ENCODE assay signal across 8 cellular contexts in the genomic region with DNA sequence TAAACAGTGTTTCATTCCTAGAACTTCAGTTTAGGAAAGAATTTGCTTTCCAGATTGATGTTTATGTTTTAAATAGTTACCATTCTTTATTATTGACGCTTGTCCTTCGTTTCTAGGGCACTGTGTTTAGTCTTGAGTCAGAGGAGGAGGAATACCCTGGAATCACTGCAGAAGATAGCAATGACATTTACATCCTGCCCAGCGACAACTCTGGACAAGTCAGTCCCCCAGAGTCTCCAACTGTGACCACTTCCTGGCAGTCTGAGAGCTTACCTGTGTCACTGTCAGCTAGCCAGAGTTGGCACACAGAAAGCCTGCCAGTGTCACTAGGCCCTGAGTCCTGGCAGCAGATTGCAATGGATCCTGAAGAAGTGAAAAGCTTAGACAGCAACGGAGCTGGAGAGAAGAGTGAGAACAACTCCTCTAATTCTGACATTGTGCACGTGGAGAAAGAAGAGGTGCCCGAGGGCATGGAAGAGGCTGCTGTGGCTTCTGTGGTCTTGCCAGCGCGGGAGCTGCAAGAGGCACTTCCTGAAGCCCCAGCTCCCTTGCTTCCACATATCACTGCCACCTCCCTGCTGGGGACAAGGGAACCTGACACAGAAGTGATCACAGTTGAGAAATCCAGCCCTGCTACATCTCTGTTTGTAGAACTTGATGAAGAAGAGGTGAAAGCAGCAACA. TPM values are rescaled to one million over a fixed set of nuclear protein-coding genes. Genes with fewer than 3 reads are reported as not detected.
DNase-seq lines count a peak whose midpoint lies in the region; ATAC-seq and TF ChIP-seq lines count a peak whose summit lies in the region.

No MANE protein-coding gene starts in this region.

- H3K9me3 Mint-ChIP-seq in activated naive CD4-positive, alpha-beta T cell treated with anti-CD3 and anti-CD28 coated beads, Interleukin-2, amount 10 ng/mL, durations not matched to agents 7 days and 5 days = no peaks in the 10 kb centered on the region
- H3K9me3 Mint-ChIP-seq in activated CD8-positive, alpha-beta T cell treated with anti-CD3 and anti-CD28 coated beads, Interleukin-2, amount 10 ng/mL, durations not matched to agents 7 days and 5 days (ENCODE audit: insufficient read depth) = no peaks in the 10 kb centered on the region

- H3K27ac ChIP-seq in right atrium auricular region = peak overlapping the region; percentile 40 to 80
- H3K27ac ChIP-seq in tibial artery = peak overlapping the region; percentile 17 to 67
- H3K27ac ChIP-seq in stomach = no peak overlapping the region

- peak; percentile 37 for DNase-seq in activated naive CD4-positive, alpha-beta T cell treated with anti-CD3 and anti-CD28 coated beads, Interleukin-2, amount 10 ng/mL, durations not matched to agents 7 days and 5 days
- DNase-seq in activated naive CD4-positive, alpha-beta T cell (lab: John Stamatoyannopoulos, UW) = no peak
- peak; percentile 31 for DNase-seq in activated CD8-positive, alpha-beta T cell treated with anti-CD3 and anti-CD28 coated beads, Interleukin-2, amount 10 ng/mL, durations not matched to agents 7 days and 5 days
- DNase-seq in right atrium auricular region (ENCODE audit: low spot score) = no peak
- no peak for DNase-seq in tibial artery
- no peak for DNase-seq in stomach
- DNase-seq in NCI-H82 treated with DMSO at 0.1 percent for 48 hours (lab: John Stamatoyannopoulos, UW; ENCODE audit: unreplicated experiment) = no peak

- H3K36me3 ChIP-seq in right atrium auricular region (peaks cover 44% of the 10 kb centered on the region), tibial artery (peaks cover 16 to 42% (median 27%) of the 10 kb centered on the region in 3 donors), stomach (peaks cover 18 to 51% (median 50%) of the 10 kb centered on the region in 4 donors)

- no peak for TF ChIP-seq CTCF in right atrium auricular region (IDR thresholded peaks at IDR 0.05)
- TF ChIP-seq CTCF in tibial artery (IDR thresholded peaks at IDR 0.05) = no peak
- no peak for TF ChIP-seq CTCF in stomach (IDR thresholded peaks at IDR 0.05)

- H3K4me3 Mint-ChIP-seq in activated naive CD4-positive, alpha-beta T cell treated with anti-CD3 and anti-CD28 coated beads, Interleukin-2, amount 10 ng/mL, durations not matched to agents 7 days and 5 days = no peak overlapping the region
- H3K4me3 Mint-ChIP-seq in activated CD8-positive, alpha-beta T cell treated with anti-CD3 and anti-CD28 coated beads, Interleukin-2, amount 10 ng/mL, durations not matched to agents 7 days and 5 days = no peak overlapping the region

- no peaks in the 10 kb centered on the region for H3K27me3 Mint-ChIP-seq in activated naive CD4-positive, alpha-beta T cell treated with anti-CD3 and anti-CD28 coated beads, Interleukin-2, amount 10 ng/mL, durations not matched to agents 7 days and 5 days
- no peaks in the 10 kb centered on the region for H3K27me3 Mint-ChIP-seq in activated CD8-positive, alpha-beta T cell treated with anti-CD3 and anti-CD28 coated beads, Interleukin-2, amount 10 ng/mL, durations not matched to agents 7 days and 5 days (ENCODE audit: low read depth)

- peak overlapping the region; percentile 47 for H3K27ac Mint-ChIP-seq in activated naive CD4-positive, alpha-beta T cell treated with anti-CD3 and anti-CD28 coated beads, Interleukin-2, amount 10 ng/mL, durations not matched to agents 7 days and 5 days
- H3K27ac Mint-ChIP-seq in activated CD8-positive, alpha-beta T cell treated with anti-CD3 and anti-CD28 coated beads, Interleukin-2, amount 10 ng/mL, durations not matched to agents 7 days and 5 days = peak overlapping the region; percentile 65

- no peak overlapping the region for H3K4me3 ChIP-seq in right atrium auricular region
- no peak overlapping the region for H3K4me3 ChIP-seq in tibial artery
- H3K4me3 ChIP-seq in stomach = no peak overlapping the region

- intact Hi-C loops in tibial artery (cut with DNase I; ENCODE audit: low total_unique reads) (loop anchor here (10.0 kb wide), 1 partner anchor 1588 kb away; no protein-coding TSS in a partner anchor), stomach (cut with DNase I; ENCODE audit: low total_unique reads) (no loop called here)

- TF ChIP-seq EP300 in stomach (IDR thresholded peaks at IDR 0.05) = no peak

- POLR2A ChIA-PET in activated CD8-positive, alpha-beta T cell treated with anti-CD3 and anti-CD28 coated beads, Interleukin-2, amount 10 ng/mL, durations not matched to agents 7 days and 5 days (lab: Charles Lee) = interaction anchor here (1.1 kb wide), 1 partner anchor 88 kb away, joined by 4 read pairs; a partner anchor contains a TSS

- peaks cover 11% of the 10 kb centered on the region for H3K36me3 Mint-ChIP-seq in activated naive CD4-positive, alpha-beta T cell treated with anti-CD3 and anti-CD28 coated beads, Interleukin-2, amount 10 ng/mL, durations not matched to agents 7 days and 5 days
- peaks cover 12% of the 10 kb centered on the region for H3K36me3 Mint-ChIP-seq in activated CD8-positive, alpha-beta T cell treated with anti-CD3 and anti-CD28 coated beads, Interleukin-2, amount 10 ng/mL, durations not matched to agents 7 days and 5 days (ENCODE audit: low read depth)

- TF ChIP-seq POLR2A in stomach (IDR thresholded peaks at IDR 0.05) = no peak

- H3K27me3 ChIP-seq in right atrium auricular region = no peaks in the 10 kb centered on the region
- no peaks in the 10 kb centered on the region for H3K27me3 ChIP-seq in tibial artery
- H3K27me3 ChIP-seq in stomach = no peaks in the 10 kb centered on the region

- peak; percentile 57 for ATAC-seq in activated CD8-positive, alpha-beta T cell treated with anti-CD3 and anti-CD28 coated beads, Interleukin-2, amount 10 ng/mL, durations not matched to agents 7 days and 5 days
- no peak for ATAC-seq in HG02763 (IDR thresholded peaks at IDR 0.05; ENCODE audit: unreplicated experiment)

- 67 to 72% (median 71%) methylated on average over 8 of the region's 8 CpGs for WGBS in stomach, 5 donors

- peaks cover 0 to 29% of the 10 kb centered on the region in 2 donors for H3K4me1 ChIP-seq in right atrium auricular region
- H3K4me1 ChIP-seq in tibial artery = peaks cover 0 to 43% (median 24%) of the 10 kb centered on the region in 4 donors
- H3K4me1 ChIP-seq in stomach = peaks cover 0 to 28% (median 16%) of the 10 kb centered on the region in 4 donors

- peaks cover 20% of the 10 kb centered on the region for H3K4me1 Mint-ChIP-seq in activated naive CD4-positive, alpha-beta T cell treated with anti-CD3 and anti-CD28 coated beads, Interleukin-2, amount 10 ng/mL, durations not matched to agents 7 days and 5 days
- peaks cover 13% of the 10 kb centered on the region for H3K4me1 Mint-ChIP-seq in activated CD8-positive, alpha-beta T cell treated with anti-CD3 and anti-CD28 coated beads, Interleukin-2, amount 10 ng/mL, durations not matched to agents 7 days and 5 days (ENCODE audit: low read depth)

- CTCF ChIA-PET in activated naive CD4-positive, alpha-beta T cell treated with anti-CD3 and anti-CD28 coated beads, Interleukin-2, amount 10 ng/mL, durations not matched to agents 7 days and 5 days (lab: Charles Lee) = interaction anchor here (1.0 kb wide), 1 partner anchor 16 kb away, joined by 3 read pairs; no protein-coding TSS in a partner anchor
- CTCF ChIA-PET in activated CD8-positive, alpha-beta T cell treated with anti-CD3 and anti-CD28 coated beads, Interleukin-2, amount 10 ng/mL, durations not matched to agents 7 days and 5 days (lab: Charles Lee) = interaction anchor here (1.1 kb wide), 1 partner anchor 16 kb away, joined by 7 read pairs; no protein-coding TSS in a partner anchor

- no peaks in the 10 kb centered on the region for H3K9me3 ChIP-seq in right atrium auricular region
- H3K9me3 ChIP-seq in tibial artery = no peaks in the 10 kb centered on the region
- H3K9me3 ChIP-seq in stomach = no peaks in the 10 kb centered on the region

RNA-seq across cellular contexts. Expression of a gene that starts 47.6 kb away (rescaled TPM):
- 10 to 100 TPM; 46.2 to 48.4 TPM for total RNA-seq in activated CD8-positive, alpha-beta T cell treated with anti-CD3 and anti-CD28 coated beads, Interleukin-2, amount 10 ng/mL, durations not matched to agents 7 days and 5 days
- total RNA-seq in right atrium auricular region (10 to 100 TPM; 10.5 to 14.1 TPM), stomach (10 to 100 TPM in 4 of 5 donors, 1 to 10 TPM in 1; 1.2 to 50.9 (median 24.0) TPM)
- 10 to 100 TPM; 15.2 to 24.4 (median 15.3) TPM for polyA plus RNA-seq in stomach

Comparison
In these comparisons a context has a peak if more than half of its experiments do, and no peak if none do; other contexts are left out.
1. DNase-seq: peak in activated naive CD4-positive, alpha-beta T cell treated with anti-CD3 and anti-CD28 coated beads, Interleukin-2, amount 10 ng/mL, durations not matched to agents 7 days and 5 days (single experiment) and activated CD8-positive, alpha-beta T cell treated with anti-CD3 and anti-CD28 coated beads, Interleukin-2, amount 10 ng/mL, durations not matched to agents 7 days and 5 days (single experiment); none in activated naive CD4-positive, alpha-beta T cell (0 of 4), right atrium auricular region (single experiment), tibial artery (0 of 2), stomach (single experiment) and NCI-H82 treated with DMSO at 0.1 percent for 48 hours (single experiment).
2. H3K27ac ChIP-seq: peak in right atrium auricular region (2 of 2) and tibial artery (2 of 2); none in stomach (0 of 5).